In genomic region chr2:3606370-3607124, GRCh38 we compare ENCODE assay signal across 21 cellular contexts. TPM values are rescaled to one million over a fixed set of nuclear protein-coding genes. Genes with fewer than 3 reads are reported as not detected.
DNase-seq lines count a peak whose midpoint lies in the region; ATAC-seq, FAIRE-seq and TF ChIP-seq lines count a peak whose summit lies in the region.
"Had no signal": no experiment of that assay in that cellular context is flagged by ENCODE, and none has a peak within 500 bp of the region (broad histone marks: within the 10 kb centered on the region; RNA-seq: fewer than 3 reads in every experiment).

No MANE protein-coding gene starts in this region.

- peak; percentile 14 for DNase-seq in activated CD8-positive, alpha-beta T cell treated with anti-CD3 and anti-CD28 coated beads, Interleukin-2, amount 10 ng/mL, durations not matched to agents 7 days and 5 days
- no peak for DNase-seq in activated CD8-positive, alpha-beta T cell treated with anti-CD3 and anti-CD28 coated beads for 36 hours
- DNase-seq in SHP77 treated with DMSO at 0.1 percent for 48 hours (lab: John Stamatoyannopoulos, UW) (peak; percentile 46), kidney (peak; percentile 75), stomach (peak; percentile 22)
- DNase-seq: activated naive CD4-positive, alpha-beta T cell treated with Interleukin-2 at 50 U/mL for 16 hours; body of pancreas; CD8-positive, alpha-beta memory T cell; esophagus squamous epithelium; heart right ventricle; NCI-H510A; stimulated activated naive CD4-positive, alpha-beta T cell treated with Interleukin-2 at 50 U/mL for 16 hours; WERI-Rb-1 had no signal

- no peak for ATAC-seq in activated CD8-positive, alpha-beta T cell treated with anti-CD3 and anti-CD28 coated beads, Interleukin-2, amount 10 ng/mL, durations not matched to agents 7 days and 5 days
- ATAC-seq in activated CD8-positive, alpha-beta T cell treated with anti-CD3 and anti-CD28 coated beads for 36 hours = no peak
- ATAC-seq in HG03520 (IDR thresholded peaks at IDR 0.05; ENCODE audit: unreplicated experiment) (no peak), HG02870 (IDR thresholded peaks at IDR 0.05; ENCODE audit: unreplicated experiment) (no peak)
- no peak for ATAC-seq in activated T-helper 17 cell treated with anti-CD3 and anti-CD28 coated beads, Interleukin-2, amount 50 U/mL, for 72 hours (replicated peaks)
- ATAC-seq: body of pancreas had no signal

- H3K27ac Mint-ChIP-seq in activated CD8-positive, alpha-beta T cell treated with anti-CD3 and anti-CD28 coated beads, Interleukin-2, amount 10 ng/mL, durations not matched to agents 7 days and 5 days = no peak overlapping the region
- no peak overlapping the region for H3K27ac Mint-ChIP-seq in activated CD8-positive, alpha-beta T cell treated with anti-CD3 and anti-CD28 coated beads for 36 hours
- H3K27ac Mint-ChIP-seq in activated T-helper 17 cell treated with anti-CD3 and anti-CD28 coated beads, Interleukin-2, amount 50 U/mL, for 72 hours = no peak overlapping the region

- H3K27me3 ChIP-seq in stomach = peaks cover 0 to 3% (median 0%) of the 10 kb centered on the region in 3 donors
- H3K27me3 ChIP-seq: body of pancreas, esophagus squamous epithelium, ovary had no signal

- no peak for TF ChIP-seq CTCF in activated CD8-positive, alpha-beta T cell treated with anti-CD3 and anti-CD28 coated beads for 36 hours (IDR thresholded peaks at IDR 0.05)
- TF ChIP-seq CTCF in kidney (IDR thresholded peaks at IDR 0.05; ENCODE audit: borderline replicate concordance, extremely low read depth, insufficient read depth) = no peak
- no peak for TF ChIP-seq CTCF in stomach (IDR thresholded peaks at IDR 0.05)

- no peaks in the 10 kb centered on the region for H3K36me3 Mint-ChIP-seq in activated CD8-positive, alpha-beta T cell treated with anti-CD3 and anti-CD28 coated beads, Interleukin-2, amount 10 ng/mL, durations not matched to agents 7 days and 5 days (ENCODE audit: low read depth)
- H3K36me3 Mint-ChIP-seq in activated CD8-positive, alpha-beta T cell treated with anti-CD3 and anti-CD28 coated beads for 36 hours (ENCODE audit: low read depth) = no peaks in the 10 kb centered on the region
- no peaks in the 10 kb centered on the region for H3K36me3 Mint-ChIP-seq in activated T-helper 17 cell treated with anti-CD3 and anti-CD28 coated beads, Interleukin-2, amount 50 U/mL, for 72 hours (ENCODE audit: low read depth)
- H3K36me3 Mint-ChIP-seq: CD8-positive, alpha-beta memory T cell had no signal

- no peaks in the 10 kb centered on the region for H3K27me3 Mint-ChIP-seq in activated CD8-positive, alpha-beta T cell treated with anti-CD3 and anti-CD28 coated beads, Interleukin-2, amount 10 ng/mL, durations not matched to agents 7 days and 5 days (ENCODE audit: low read depth)
- H3K27me3 Mint-ChIP-seq in activated CD8-positive, alpha-beta T cell treated with anti-CD3 and anti-CD28 coated beads for 36 hours = no peaks in the 10 kb centered on the region
- H3K27me3 Mint-ChIP-seq in activated T-helper 17 cell treated with anti-CD3 and anti-CD28 coated beads, Interleukin-2, amount 50 U/mL, for 72 hours = peaks cover 9% of the 10 kb centered on the region

- no peak overlapping the region for H3K4me3 Mint-ChIP-seq in activated CD8-positive, alpha-beta T cell treated with anti-CD3 and anti-CD28 coated beads, Interleukin-2, amount 10 ng/mL, durations not matched to agents 7 days and 5 days
- H3K4me3 Mint-ChIP-seq in activated CD8-positive, alpha-beta T cell treated with anti-CD3 and anti-CD28 coated beads for 36 hours = no peak overlapping the region
- H3K4me3 Mint-ChIP-seq in activated T-helper 17 cell treated with anti-CD3 and anti-CD28 coated beads, Interleukin-2, amount 50 U/mL, for 72 hours = no peak overlapping the region

- intact Hi-C loops in activated CD8-positive, alpha-beta T cell treated with anti-CD3 and anti-CD28 coated beads for 36 hours (cut with micrococcal nuclease) = no loop called here
- intact Hi-C loops in kidney (cut with DNase I) (no loop called here), stomach (cut with DNase I; ENCODE audit: low total_unique reads) (no loop called here)

- CTCF ChIA-PET in activated CD8-positive, alpha-beta T cell treated with anti-CD3 and anti-CD28 coated beads, Interleukin-2, amount 10 ng/mL, durations not matched to agents 7 days and 5 days (lab: Charles Lee) = no interaction called here
- CTCF ChIA-PET in activated CD8-positive, alpha-beta T cell treated with anti-CD3 and anti-CD28 coated beads for 36 hours (lab: Charles Lee) = no interaction called here

- no peak for TF ChIP-seq EP300 in stomach (IDR thresholded peaks at IDR 0.05)

- H3K4me3 ChIP-seq in kidney (ENCODE audit: low read length in 2 of 2) = peak overlapping the region; percentile 9 to 32
- no peak overlapping the region for H3K4me3 ChIP-seq in stomach
- H3K4me3 ChIP-seq: body of pancreas, esophagus squamous epithelium, heart right ventricle, ovary had no signal

- WGBS in stomach, 5 donors = 82 to 94% (median 89%) methylated on average over 27 to 35 of the region's 35 CpGs

- peak overlapping the region in 1 of 2 donors; percentile 19 for H3K9ac ChIP-seq in kidney (ENCODE audit: low read length in 2 of 2)

- H3K36me3 ChIP-seq in kidney (ENCODE audit: control insufficient read depth in 1 of 2, insufficient read depth in 2 of 2, low read length in 2 of 2) = no peaks in the 10 kb centered on the region
- H3K36me3 ChIP-seq in stomach = no peaks in the 10 kb centered on the region
- H3K36me3 ChIP-seq: esophagus squamous epithelium, heart right ventricle, ovary, WERI-Rb-1 had no signal

- H3K4me1 ChIP-seq in kidney (ENCODE audit: control insufficient read depth in 1 of 2, insufficient read depth in 1 of 2, low read depth in 1 of 2, low read length in 2 of 2) (peaks cover 0 to 4% of the 10 kb centered on the region in 2 donors), stomach (no peaks in the 10 kb centered on the region)
- H3K4me1 ChIP-seq: esophagus squamous epithelium, heart right ventricle had no signal

- H3K9me3 ChIP-seq in kidney (ENCODE audit: control insufficient read depth in 1 of 2, low read length in 2 of 2) (no peaks in the 10 kb centered on the region), stomach (no peaks in the 10 kb centered on the region)
- H3K9me3 ChIP-seq: body of pancreas, esophagus squamous epithelium, heart right ventricle, ovary had no signal

- no peaks in the 10 kb centered on the region for H3K9me3 Mint-ChIP-seq in activated CD8-positive, alpha-beta T cell treated with anti-CD3 and anti-CD28 coated beads, Interleukin-2, amount 10 ng/mL, durations not matched to agents 7 days and 5 days (ENCODE audit: insufficient read depth)
- H3K9me3 Mint-ChIP-seq in activated CD8-positive, alpha-beta T cell treated with anti-CD3 and anti-CD28 coated beads for 36 hours = no peaks in the 10 kb centered on the region
- H3K9me3 Mint-ChIP-seq in activated T-helper 17 cell treated with anti-CD3 and anti-CD28 coated beads, Interleukin-2, amount 50 U/mL, for 72 hours = no peaks in the 10 kb centered on the region
- H3K9me3 Mint-ChIP-seq: CD8-positive, alpha-beta memory T cell had no signal

- H3K27ac ChIP-seq in kidney (ENCODE audit: low read depth in 2 of 2, low read length in 2 of 2) = peak overlapping the region; percentile 57 to 66
- peak overlapping the region in 1 of 5 donors; percentile 35 for H3K27ac ChIP-seq in stomach
- H3K27ac ChIP-seq: esophagus squamous epithelium, heart right ventricle had no signal

- no peak for FAIRE-seq in kidney (lab: Jason Lieb, UNC)
- FAIRE-seq: GM12891 had no signal

- POLR2A ChIA-PET in activated CD8-positive, alpha-beta T cell treated with anti-CD3 and anti-CD28 coated beads, Interleukin-2, amount 10 ng/mL, durations not matched to agents 7 days and 5 days (lab: Charles Lee) = no interaction called here
- POLR2A ChIA-PET in activated CD8-positive, alpha-beta T cell treated with anti-CD3 and anti-CD28 coated beads for 36 hours (lab: Charles Lee) = no interaction called here

- H3K4me1 Mint-ChIP-seq in activated CD8-positive, alpha-beta T cell treated with anti-CD3 and anti-CD28 coated beads, Interleukin-2, amount 10 ng/mL, durations not matched to agents 7 days and 5 days (ENCODE audit: low read depth) = peaks cover 6% of the 10 kb centered on the region
- H3K4me1 Mint-ChIP-seq in activated CD8-positive, alpha-beta T cell treated with anti-CD3 and anti-CD28 coated beads for 36 hours (ENCODE audit: low read depth) = peaks cover 2% of the 10 kb centered on the region
- no peaks in the 10 kb centered on the region for H3K4me1 Mint-ChIP-seq in activated T-helper 17 cell treated with anti-CD3 and anti-CD28 coated beads, Interleukin-2, amount 50 U/mL, for 72 hours

- no peak for TF ChIP-seq POLR2A in stomach (IDR thresholded peaks at IDR 0.05)

RNA-seq across cellular contexts. Expression of gene COLEC11, which starts 11.6 kb away (rescaled TPM):
- not detected for total RNA-seq in activated CD8-positive, alpha-beta T cell treated with anti-CD3 and anti-CD28 coated beads, Interleukin-2, amount 10 ng/mL, durations not matched to agents 7 days and 5 days
- under 1 TPM in 1 of 2 experiments, not detected in 1; 0.49 TPM for total RNA-seq in activated CD8-positive, alpha-beta T cell treated with anti-CD3 and anti-CD28 coated beads for 36 hours
- 7.6 TPM for total RNA-seq in kidney
- 34.6 TPM for polyA plus RNA-seq in kidney (ENCODE audit: insufficient read depth, low read depth, low replicate concordance)
- 1 to 10 TPM in 2 of 5 donors, not detected in 3; 2.0 to 4.5 TPM for total RNA-seq in stomach
- polyA plus RNA-seq in stomach = 1 to 10 TPM; 2.1 to 9.9 (median 3.3) TPM
- total RNA-seq in activated T-helper 17 cell treated with anti-CD3 and anti-CD28 coated beads, Interleukin-2, amount 50 U/mL, for 72 hours = under 1 TPM in 1 of 2 donors, not detected in 1; 0.54 TPM
- total RNA-seq: kidney epithelial cell had no signal
- polyA plus RNA-seq: CD8-positive, alpha-beta memory T cell had no signal

RNA-seq across cellular contexts. Expression of gene RPS7, which starts 31.5 kb away (rescaled TPM):
- 1,000 to 10,000 TPM; 1,229 to 1,232 TPM for total RNA-seq in activated CD8-positive, alpha-beta T cell treated with anti-CD3 and anti-CD28 coated beads, Interleukin-2, amount 10 ng/mL, durations not matched to agents 7 days and 5 days
- 1,000 to 10,000 TPM; 1,838 to 1,893 TPM for total RNA-seq in activated CD8-positive, alpha-beta T cell treated with anti-CD3 and anti-CD28 coated beads for 36 hours
- total RNA-seq in kidney (992 TPM), stomach (1,000 to 10,000 TPM; 1,571 to 2,461 (median 2,078) TPM)
- polyA plus RNA-seq in kidney (ENCODE audit: insufficient read depth, low read depth, low replicate concordance) (1,826 TPM), stomach (1,000 to 10,000 TPM; 3,068 to 4,006 (median 3,110) TPM)
- 1,000 to 10,000 TPM; 1,635 to 1,848 TPM for total RNA-seq in activated T-helper 17 cell treated with anti-CD3 and anti-CD28 coated beads, Interleukin-2, amount 50 U/mL, for 72 hours

RNA-seq across cellular contexts. Expression of gene RNASEH1, which starts 48.4 kb away (rescaled TPM):
- 10 to 100 TPM; 27.1 to 28.9 TPM for total RNA-seq in activated CD8-positive, alpha-beta T cell treated with anti-CD3 and anti-CD28 coated beads, Interleukin-2, amount 10 ng/mL, durations not matched to agents 7 days and 5 days
- total RNA-seq in activated CD8-positive, alpha-beta T cell treated with anti-CD3 and anti-CD28 coated beads for 36 hours = 10 to 100 TPM; 23.4 to 24.7 TPM
- total RNA-seq in kidney (21.1 TPM), stomach (10 to 100 TPM in 3 of 5 donors, 1 to 10 TPM in 2; 1.7 to 32.1 (median 13.6) TPM)
- polyA plus RNA-seq in kidney (ENCODE audit: insufficient read depth, low read depth, low replicate concordance) (6.8 TPM), stomach (10 to 100 TPM in 1 of 3 donors, 1 to 10 TPM in 2; 4.6 to 13.9 (median 7.9) TPM)
- total RNA-seq in activated T-helper 17 cell treated with anti-CD3 and anti-CD28 coated beads, Interleukin-2, amount 50 U/mL, for 72 hours = 10 to 100 TPM; 10.3 to 31.7 TPM

RNA-seq across cellular contexts. Expression of gene ALLC, which starts 51.5 kb away (rescaled TPM):
- not detected for total RNA-seq in activated CD8-positive, alpha-beta T cell treated with anti-CD3 and anti-CD28 coated beads, Interleukin-2, amount 10 ng/mL, durations not matched to agents 7 days and 5 days
- total RNA-seq in activated CD8-positive, alpha-beta T cell treated with anti-CD3 and anti-CD28 coated beads for 36 hours = not detected
- not detected for total RNA-seq in kidney
- polyA plus RNA-seq in kidney (ENCODE audit: insufficient read depth, low read depth, low replicate concordance) = 1.3 TPM
- total RNA-seq in stomach = not detected
- polyA plus RNA-seq in stomach = not detected
- not detected for total RNA-seq in activated T-helper 17 cell treated with anti-CD3 and anti-CD28 coated beads, Interleukin-2, amount 50 U/mL, for 72 hours
- total RNA-seq: body of pancreas; CD8-positive, alpha-beta memory T cell; dermis microvascular lymphatic vessel endothelial cell; esophagus squamous epithelium; heart right ventricle; ureter had no signal
- polyA plus RNA-seq: CD8-positive, alpha-beta memory T cell had no signal

Comparison
In these comparisons a context has a peak if more than half of its experiments do, and no peak if none do; other contexts are left out.
1. H3K4me3 ChIP-seq: peak in kidney (2 of 2); none in stomach (0 of 4).